In the genomic region with DNA sequence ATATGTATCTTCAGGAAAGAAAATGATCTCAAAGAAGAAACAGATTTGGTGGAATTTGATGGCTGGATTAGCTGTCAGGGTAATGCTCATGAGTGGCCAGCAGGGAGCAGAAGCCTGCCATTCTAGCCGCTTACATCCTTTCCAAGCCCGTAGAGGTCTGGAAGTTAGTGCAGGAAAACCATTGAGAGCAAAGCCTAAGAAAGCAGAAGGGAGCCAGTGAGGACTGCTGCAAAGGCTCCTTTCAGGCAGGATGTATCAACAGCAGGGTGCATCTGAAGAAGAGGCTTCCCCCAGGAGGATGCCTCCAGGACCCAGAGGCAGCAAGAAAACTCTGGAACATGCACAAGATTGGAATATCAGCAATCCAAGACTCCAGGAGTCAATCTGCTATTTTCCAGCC, we compare ENCODE assay signal across 8 cellular contexts. TPM values are rescaled to one million over a fixed set of nuclear protein-coding genes. Genes with fewer than 3 reads are reported as not detected.
DNase-seq lines count a peak whose midpoint lies in the region; ATAC-seq and TF ChIP-seq lines count a peak whose summit lies in the region.

No MANE protein-coding gene starts in this region.

- no peak overlapping the region for H3K27ac Mint-ChIP-seq in chondrocyte (ENCODE audit: unreplicated experiment)
- H3K27ac Mint-ChIP-seq in stimulated activated memory B cell treated with anti-CD40 and anti-IgM and Interleukin-4, amounts not matched to agents 10 μg/mL and 1 μg/mL and 100 μg/mL, for 72 hours: peak overlapping the region; percentile 80

- H3K4me3 Mint-ChIP-seq in chondrocyte (ENCODE audit: unreplicated experiment): no peak overlapping the region
- H3K4me3 Mint-ChIP-seq in stimulated activated memory B cell treated with anti-CD40 and anti-IgM and Interleukin-4, amounts not matched to agents 10 μg/mL and 1 μg/mL and 100 μg/mL, for 72 hours: no peak overlapping the region

- no peaks in the 10 kb centered on the region for H3K36me3 Mint-ChIP-seq in chondrocyte (ENCODE audit: low read depth)
- no peaks in the 10 kb centered on the region for H3K36me3 Mint-ChIP-seq in stimulated activated memory B cell treated with anti-CD40 and anti-IgM and Interleukin-4, amounts not matched to agents 10 μg/mL and 1 μg/mL and 100 μg/mL, for 72 hours

- no peaks in the 10 kb centered on the region for H3K9me2 ChIP-seq in SU-DHL-6 (replicated peaks; ENCODE audit: insufficient read depth, low read length)

- no peaks in the 10 kb centered on the region for H4K20me1 ChIP-seq in SU-DHL-6 (ENCODE audit: low read depth, low read length)

- H3K27me3 Mint-ChIP-seq in chondrocyte (ENCODE audit: low read depth): no peaks in the 10 kb centered on the region
- H3K27me3 Mint-ChIP-seq in stimulated activated memory B cell treated with anti-CD40 and anti-IgM and Interleukin-4, amounts not matched to agents 10 μg/mL and 1 μg/mL and 100 μg/mL, for 72 hours: no peaks in the 10 kb centered on the region

- H3K27ac ChIP-seq in SU-DHL-6 (ENCODE audit: low read depth, low read length): no peak overlapping the region

- no peaks in the 10 kb centered on the region for H3F3A ChIP-seq in SU-DHL-6 (ENCODE audit: insufficient read depth)

- no peaks in the 10 kb centered on the region for H3K27me3 ChIP-seq in SU-DHL-6 (ENCODE audit: low read length)

- no peak overlapping the region for H2AFZ ChIP-seq in SU-DHL-6 (ENCODE audit: low read depth, low read length, severe bottlenecking)

- no peaks in the 10 kb centered on the region for H3K9me3 ChIP-seq in SU-DHL-6 (ENCODE audit: insufficient read depth, low read length)

- no peak overlapping the region for H3K9ac ChIP-seq in SU-DHL-6 (ENCODE audit: low read length)

- no peak overlapping the region for H3K4me3 ChIP-seq in SU-DHL-6 (ENCODE audit: insufficient read depth, low read length, poor library complexity, severe bottlenecking)

- DNase-seq in stimulated activated CD4-positive, alpha-beta T cell treated with anti-CD3 and anti-CD28 coated beads, Interleukin-15, amount 100 ng/mL, for 24 hours: peak; percentile 56
- DNase-seq in stimulated activated CD4-positive, alpha-beta T cell treated with anti-CD3 and anti-CD28 coated beads, Interleukin-2, amount 100 ng/mL, for 48 hours: no peak
- DNase-seq in MV-4-11 (lab: John Stamatoyannopoulos, UW): peak; percentile 39
- no peak for DNase-seq in chondrocyte (ENCODE audit: low spot score)
- peak; percentile 50 for DNase-seq in kidney glomerular epithelial cell (lab: John Stamatoyannopoulos, UW)

- no peaks in the 10 kb centered on the region for H3K9me3 Mint-ChIP-seq in chondrocyte (ENCODE audit: low read depth)
- H3K9me3 Mint-ChIP-seq in stimulated activated memory B cell treated with anti-CD40 and anti-IgM and Interleukin-4, amounts not matched to agents 10 μg/mL and 1 μg/mL and 100 μg/mL, for 72 hours: no peaks in the 10 kb centered on the region

- no peaks in the 10 kb centered on the region for H3K79me2 ChIP-seq in SU-DHL-6 (ENCODE audit: insufficient read depth, low read length)

- no peak overlapping the region for H3K4me2 ChIP-seq in SU-DHL-6 (ENCODE audit: low read depth, low read length, poor library complexity, severe bottlenecking)

- H3K36me3 ChIP-seq in SU-DHL-6 (ENCODE audit: low read length): no peaks in the 10 kb centered on the region

- peaks cover 18% of the 10 kb centered on the region for H3K4me1 Mint-ChIP-seq in chondrocyte (ENCODE audit: low read depth)
- peaks cover 15% of the 10 kb centered on the region for H3K4me1 Mint-ChIP-seq in stimulated activated memory B cell treated with anti-CD40 and anti-IgM and Interleukin-4, amounts not matched to agents 10 μg/mL and 1 μg/mL and 100 μg/mL, for 72 hours

- TF ChIP-seq CTCF in SU-DHL-6 (IDR thresholded peaks at IDR 0.05; ENCODE audit: insufficient read depth, low read length, poor library complexity, severe bottlenecking) (peak; percentile 83), chondrocyte (IDR thresholded peaks at IDR 0.05) (peak; percentile 96)

- ATAC-seq in stimulated activated memory B cell treated with anti-CD40 and anti-IgM and Interleukin-4, amounts not matched to agents 10 μg/mL and 1 μg/mL and 100 μg/mL, for 72 hours: no peak
- no peak for ATAC-seq in HG03095 (IDR thresholded peaks at IDR 0.05; ENCODE audit: unreplicated experiment)

RNA-seq across cellular contexts. Expression of a gene that starts 22.9 kb away (rescaled TPM):
- total RNA-seq in chondrocyte: 88.6 to 96.6 TPM (median 88.8 TPM) in 3 replicates

Comparison
In these comparisons a context has a peak if more than half of its experiments do, and no peak if none do; other contexts are left out.
1. DNase-seq: peak in stimulated activated CD4-positive, alpha-beta T cell treated with anti-CD3 and anti-CD28 coated beads, Interleukin-15, amount 100 ng/mL, for 24 hours (single experiment), MV-4-11 (single experiment) and kidney glomerular epithelial cell (single experiment); none in stimulated activated CD4-positive, alpha-beta T cell treated with anti-CD3 and anti-CD28 coated beads, Interleukin-2, amount 100 ng/mL, for 48 hours (0 of 2) and chondrocyte (single experiment).